1 cellular context compared by ENCODE assay signal in genomic region chr20:32333181-32333987, GRCh38.
TF ChIP-seq lines count a peak whose summit lies in the region.

No MANE protein-coding gene starts in this region.

TF ChIP-seq in K562, 482 proteins besides CTCF, POLR2A, EP300 and RAD21 (continued from another document and continues in another):
- TF ChIP-seq JUNB (CRISPR knock-in tag; conservative IDR thresholded peaks at IDR 0.05): no peak
- no peak for TF ChIP-seq ZNF695 (CRISPR knock-in tag; IDR thresholded peaks at IDR 0.05)
- no peak for TF ChIP-seq C11orf30 (IDR thresholded peaks at IDR 0.05; ENCODE audit: low read depth)
- no peak for TF ChIP-seq SRSF9 (IDR thresholded peaks at IDR 0.05; ENCODE audit: borderline replicate concordance, low read depth, low read length)
- no peak for TF ChIP-seq GABPB1 (CRISPR knock-in tag; IDR thresholded peaks at IDR 0.05)
- peak; percentile 21; the same call in 1 of the 2 replicates for TF ChIP-seq NFE2 (IDR thresholded peaks at IDR 0.05; ENCODE audit: low read depth)
- no peak for TF ChIP-seq HDGF (IDR thresholded peaks at IDR 0.05)
- TF ChIP-seq EGR1 (conservative IDR thresholded peaks at IDR 0.05): peak; percentile 57
- peak; percentile 84 for TF ChIP-seq SMARCE1 (IDR thresholded peaks at IDR 0.05)
- peak in 1 of 2 experiments; percentile 74; a peak in 2 of 4 replicates for TF ChIP-seq HDAC1 (IDR thresholded peaks at IDR 0.05)
- TF ChIP-seq ZNF384 (IDR thresholded peaks at IDR 0.05; ENCODE audit: low read depth, low read length): peak; percentile 73; the same call in 1 of the 2 replicates
- TF ChIP-seq ZNF280A (IDR thresholded peaks at IDR 0.05; ENCODE audit: low read depth, partially characterized antibody): no peak
- TF ChIP-seq RNF2 (IDR thresholded peaks at IDR 0.05): no peak
- no peak for TF ChIP-seq FOXO4 (CRISPR knock-in tag; IDR thresholded peaks at IDR 0.05)
- 0 out of 2 replicates have a peak, but pooled peaks have one; percentile 9 for TF ChIP-seq ZEB2 (IDR thresholded peaks at IDR 0.05)
- no peak for TF ChIP-seq GABPB2 (CRISPR knock-in tag; conservative IDR thresholded peaks at IDR 0.05)
- TF ChIP-seq PURB (CRISPR knock-in tag; IDR thresholded peaks at IDR 0.05; ENCODE audit: low read depth): no peak
- TF ChIP-seq RAD51 (IDR thresholded peaks at IDR 0.05; ENCODE audit: borderline replicate concordance, low read depth): no peak
- peak; percentile 35; the same call in 1 of the 2 replicates for TF ChIP-seq MYC (IDR thresholded peaks at IDR 0.05; ENCODE audit: low read depth, low read length)
- TF ChIP-seq MYC (CRISPR knock-in tag; IDR thresholded peaks at IDR 0.05; ENCODE audit: borderline replicate concordance, low read depth): no peak
- TF ChIP-seq CBFA2T2 (conservative IDR thresholded peaks at IDR 0.05): peak; percentile 31
- TF ChIP-seq GTF2B (IDR thresholded peaks at IDR 0.05; ENCODE audit: extremely low read depth, insufficient read length): no peak
- no peak for TF ChIP-seq MAX (CRISPR knock-in tag; IDR thresholded peaks at IDR 0.05)
- no peak for TF ChIP-seq NR1H2 (CRISPR knock-in tag; IDR thresholded peaks at IDR 0.05)
- TF ChIP-seq MYBL2 (IDR thresholded peaks at IDR 0.05; ENCODE audit: low read depth): no peak
- TF ChIP-seq MYBL2 (CRISPR knock-in tag; IDR thresholded peaks at IDR 0.05; ENCODE audit: borderline replicate concordance): no peak
- TF ChIP-seq RB1 (IDR thresholded peaks at IDR 0.05; ENCODE audit: low read depth): no peak
- TF ChIP-seq TRIM24 (IDR thresholded peaks at IDR 0.05): no peak
- no peak for TF ChIP-seq ZNF830 (CRISPR knock-in tag; IDR thresholded peaks at IDR 0.05)
- TF ChIP-seq ZBTB11 (CRISPR knock-in tag; IDR thresholded peaks at IDR 0.05): no peak
- TF ChIP-seq HDAC2 (IDR thresholded peaks at IDR 0.05): peak; percentile 80; the same call in 1 of the 2 replicates
- TF ChIP-seq ZNF398 (CRISPR knock-in tag; IDR thresholded peaks at IDR 0.05): no peak
- 0 out of 2 replicates have a peak, but pooled peaks have one; percentile 8 for TF ChIP-seq L3MBTL2 (IDR thresholded peaks at IDR 0.05)
- TF ChIP-seq CHCHD3 (CRISPR knock-in tag; IDR thresholded peaks at IDR 0.05): no peak
- TF ChIP-seq ATF3 (IDR thresholded peaks at IDR 0.05): peak; percentile 91
- TF ChIP-seq ATF3 (CRISPR knock-in tag; conservative IDR thresholded peaks at IDR 0.05): no peak
- TF ChIP-seq ATF2 (CRISPR knock-in tag; IDR thresholded peaks at IDR 0.05): no peak
- TF ChIP-seq ZNF511 (CRISPR knock-in tag; IDR thresholded peaks at IDR 0.05): no peak
- no peak for TF ChIP-seq SRSF1 (IDR thresholded peaks at IDR 0.05; ENCODE audit: low read depth, low read length)
- TF ChIP-seq DIDO1 (tag; IDR thresholded peaks at IDR 0.05; ENCODE audit: low read depth): no peak
- TF ChIP-seq PML (IDR thresholded peaks at IDR 0.05; ENCODE audit: low read length): no peak
- TF ChIP-seq EWSR1 (IDR thresholded peaks at IDR 0.05; ENCODE audit: borderline replicate concordance, low read depth, partially characterized antibody): no peak
- no peak; the same call in 1 of the 2 replicates for TF ChIP-seq POLR2AphosphoS5 (IDR thresholded peaks at IDR 0.05; ENCODE audit: control insufficient read depth, insufficient read depth, low read depth, low read length)
- TF ChIP-seq PBX2 (CRISPR knock-in tag; IDR thresholded peaks at IDR 0.05; ENCODE audit: low read depth): no peak
- TF ChIP-seq PBX2 (tag; conservative IDR thresholded peaks at IDR 0.05; ENCODE audit: low read depth): no peak
- no peak for TF ChIP-seq ZNF707 (CRISPR knock-in tag; conservative IDR thresholded peaks at IDR 0.05)
- peak; percentile 88 for TF ChIP-seq JUND (IDR thresholded peaks at IDR 0.05; ENCODE audit: borderline replicate concordance, low read depth, low read length)
- peak; percentile 82; the same call in 2 of the 3 replicates for TF ChIP-seq JUND (tag; IDR thresholded peaks at IDR 0.05; ENCODE audit: borderline replicate concordance, low read depth, low read length)
- TF ChIP-seq MCM7 (IDR thresholded peaks at IDR 0.05): no peak
- TF ChIP-seq ZBTB12 (CRISPR knock-in tag; IDR thresholded peaks at IDR 0.05): no peak
- TF ChIP-seq ZNF316 (IDR thresholded peaks at IDR 0.05): no peak
- peak; percentile 55; the same call in 1 of the 2 replicates for TF ChIP-seq HMBOX1 (IDR thresholded peaks at IDR 0.05)
- TF ChIP-seq FOXP1 (CRISPR knock-in tag; IDR thresholded peaks at IDR 0.05): no peak
